In genomic region chr2:127664895-127665225, GRCh38 we compare ENCODE assay signal across 2 cellular contexts.
TF ChIP-seq lines count a peak whose summit lies in the region.

No MANE protein-coding gene starts in this region.

TF ChIP-seq in liver, 16 proteins besides CTCF, POLR2A, EP300 and RAD21:
- no peak for TF ChIP-seq FOXA1 (IDR thresholded peaks at IDR 0.05)
- TF ChIP-seq YY1 (IDR thresholded peaks at IDR 0.05), result peak; percentile 4

TF ChIP-seq in HepG2, 621 proteins besides CTCF, POLR2A, EP300 and RAD21:
- no peak for TF ChIP-seq ZNF549 (CRISPR knock-in tag; IDR thresholded peaks at IDR 0.05)
- TF ChIP-seq MLLT10 (CRISPR knock-in tag; IDR thresholded peaks at IDR 0.05), result no peak
- TF ChIP-seq NPAS2 (CRISPR knock-in tag; IDR thresholded peaks at IDR 0.05; ENCODE audit: borderline replicate concordance), result no peak
- TF ChIP-seq PRMT3 (CRISPR knock-in tag; IDR thresholded peaks at IDR 0.05; ENCODE audit: borderline replicate concordance, low read depth), result no peak
- no peak for TF ChIP-seq ZNF670 (CRISPR knock-in tag; IDR thresholded peaks at IDR 0.05; ENCODE audit: borderline replicate concordance)
- TF ChIP-seq ARNT2 (CRISPR knock-in tag; IDR thresholded peaks at IDR 0.05; ENCODE audit: low read depth), result no peak
- TF ChIP-seq ZNF460 (CRISPR knock-in tag; IDR thresholded peaks at IDR 0.05; ENCODE audit: borderline replicate concordance), result no peak
- no peak for TF ChIP-seq MBNL3 (CRISPR knock-in tag; conservative IDR thresholded peaks at IDR 0.05)
- TF ChIP-seq ZNF576 (CRISPR knock-in tag; IDR thresholded peaks at IDR 0.05), result no peak
